ENCODE assay signal across 10 cellular contexts in the genomic region with DNA sequence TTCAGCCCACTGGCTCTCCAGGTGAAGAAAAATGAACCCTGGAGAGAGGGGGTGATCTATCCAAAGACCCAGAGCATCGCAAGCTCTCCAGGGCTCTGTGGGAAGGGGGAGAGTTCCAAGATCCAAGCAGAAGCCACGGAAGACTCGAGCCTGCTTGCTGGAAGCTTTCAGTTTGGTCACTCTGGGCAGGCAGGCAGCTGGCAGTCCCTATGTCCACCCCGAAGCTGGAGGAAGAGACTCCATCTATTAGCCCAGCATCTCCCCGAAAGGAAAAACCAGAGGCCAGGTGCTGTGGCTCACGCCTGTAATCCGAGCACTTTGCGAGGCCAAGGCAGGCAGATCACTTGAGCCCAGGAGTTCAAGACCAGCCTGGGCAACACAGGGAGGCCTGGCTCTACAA. TPM values are rescaled to one million over a fixed set of nuclear protein-coding genes. Genes with fewer than 3 reads are reported as not detected.
DNase-seq lines count a peak whose midpoint lies in the region; ATAC-seq and TF ChIP-seq lines count a peak whose summit lies in the region.
"Had no signal": no experiment of that assay in that cellular context is flagged by ENCODE, and none has a peak within 500 bp of the region (broad histone marks: within the 10 kb centered on the region; RNA-seq: fewer than 3 reads in every experiment).

No MANE protein-coding gene starts in this region.

- TF ChIP-seq CTCF in heart left ventricle (IDR thresholded peaks at IDR 0.05) (no peak), fibroblast of lung (conservative IDR thresholded peaks at IDR 0.05 in 1 of 2, IDR thresholded peaks at IDR 0.05 in 1 of 2; ENCODE audit: low read depth in 1 of 2, low read length in 2 of 2) (no peak), prostate gland (IDR thresholded peaks at IDR 0.05) (no peak)

- H3K36me3 ChIP-seq in heart left ventricle, result no peaks in the 10 kb centered on the region
- no peaks in the 10 kb centered on the region for H3K36me3 ChIP-seq in fibroblast of lung (ENCODE audit: control insufficient read depth, insufficient read depth, low read length)
- no peaks in the 10 kb centered on the region for H3K36me3 ChIP-seq in prostate gland
- H3K36me3 ChIP-seq in urinary bladder (ENCODE audit: insufficient read depth), result no peaks in the 10 kb centered on the region

- peak overlapping the region; percentile 43 for H3K9ac ChIP-seq in fibroblast of lung (ENCODE audit: insufficient read depth, low read length)

- TF ChIP-seq POLR2A in heart left ventricle (IDR thresholded peaks at IDR 0.05), result no peak
- no peak for TF ChIP-seq POLR2A in prostate gland (IDR thresholded peaks at IDR 0.05)
- no peak for TF ChIP-seq POLR2A in erythroblast (IDR thresholded peaks at IDR 0.05; ENCODE audit: low read length)

- peak overlapping the region in 1 of 12 donors; percentile 17 for H3K4me3 ChIP-seq in heart left ventricle
- no peak overlapping the region for H3K4me3 ChIP-seq in fibroblast of lung (replicated peaks in 1 of 4; ENCODE audit: control extremely low read depth in 1 of 4, insufficient read depth in 1 of 4, low read depth in 3 of 4, low read length in 4 of 4)
- H3K4me3 ChIP-seq in prostate gland, result no peak overlapping the region
- H3K4me3 ChIP-seq in urinary bladder (ENCODE audit: low read depth, low read length), result no peak overlapping the region

- peaks cover 0 to 45% (median 13%) of the 10 kb centered on the region in 12 donors for H3K4me1 ChIP-seq in heart left ventricle
- peaks cover 34% of the 10 kb centered on the region for H3K4me1 ChIP-seq in fibroblast of lung (ENCODE audit: control insufficient read depth, extremely low read depth, insufficient read depth, low read length)
- H3K4me1 ChIP-seq in prostate gland (replicated peaks), result no peaks in the 10 kb centered on the region
- no peaks in the 10 kb centered on the region for H3K4me1 ChIP-seq in urinary bladder (ENCODE audit: insufficient read depth)

- H2AFZ ChIP-seq in fibroblast of lung (ENCODE audit: low read length), result no peak overlapping the region

- H4K20me1 ChIP-seq in fibroblast of lung (ENCODE audit: control insufficient read depth, extremely low read depth, insufficient read depth, low read length), result no peaks in the 10 kb centered on the region

- no peaks in the 10 kb centered on the region for H3K79me2 ChIP-seq in fibroblast of lung (ENCODE audit: control insufficient read depth, insufficient read depth, low read length)

- H3K27me3 ChIP-seq in heart left ventricle (no peaks in the 10 kb centered on the region), fibroblast of lung (ENCODE audit: control insufficient read depth, insufficient read depth, low read length) (no peaks in the 10 kb centered on the region), prostate gland (replicated peaks; ENCODE audit: insufficient read depth) (no peaks in the 10 kb centered on the region)

- H3K4me2 ChIP-seq in fibroblast of lung (ENCODE audit: extremely low read depth, insufficient read depth, low read length), result peak overlapping the region; percentile 49

- DNase-seq in heart left ventricle, result no peak
- DNase-seq in left ventricle myocardium superior, result no peak
- DNase-seq in fibroblast of lung (ENCODE audit: low read depth in 2 of 2), result peak in 1 of 2 donors; percentile 19
- DNase-seq in prostate gland (ENCODE audit: low spot score), result no peak
- no peak for DNase-seq in NCI-H1092 (lab: John Stamatoyannopoulos, UW)
- DNase-seq in erythroblast (lab: John Stamatoyannopoulos, UW), result no peak
- DNase-seq in hypothalamus (lab: John Stamatoyannopoulos, UW), result no peak
- DNase-seq: central memory CD4-positive, alpha-beta T cell; stimulated activated naive CD4-positive, alpha-beta T cell had no signal

- H3K27ac ChIP-seq in heart left ventricle (peak overlapping the region in 11 of 12 donors; percentile 45 to 89 (median 73)), fibroblast of lung (ENCODE audit: insufficient read depth, low read length) (peak overlapping the region; percentile 92), prostate gland (peak overlapping the region; percentile 45 to 48), urinary bladder (ENCODE audit: low read depth) (peak overlapping the region; percentile 11)

- H3K9me3 ChIP-seq in heart left ventricle (no peaks in the 10 kb centered on the region), fibroblast of lung (ENCODE audit: control insufficient read depth, insufficient read depth, low read depth, low read length) (no peaks in the 10 kb centered on the region), prostate gland (no peaks in the 10 kb centered on the region)

- 76 to 86% (median 79%) methylated on average over 8 of the region's 8 CpGs for WGBS in heart left ventricle, 4 donors
- 62% methylated on average over 8 of the region's 8 CpGs for WGBS in prostate gland
- WGBS in urinary bladder, result 51% methylated on average over 8 of the region's 8 CpGs

- intact Hi-C loops in heart left ventricle (cut with DNase I), result loop anchor here in 3 of 10 donors (5.0 kb wide), 1 partner anchor 35 kb away; no protein-coding TSS in a partner anchor
- intact Hi-C loops in left ventricle myocardium superior (cut with micrococcal nuclease), result no loop called here
- intact Hi-C loops in prostate gland (cut with DNase I), result no loop called here

- ATAC-seq in heart left ventricle (no peak), left ventricle myocardium superior (no peak)

RNA-seq across cellular contexts. Expression of a gene that starts 10.7 kb away (rescaled TPM):
- total RNA-seq in heart left ventricle (1,000 to 10,000 TPM in 1 of 9 donors, 100 to 1,000 TPM in 8; 355 to 1,522 (median 471) TPM), left ventricle myocardium superior (439 TPM), fibroblast of lung (408 and 448 TPM in 2 replicates), prostate gland (1,000 to 10,000 TPM in 1 of 2 donors, 100 to 1,000 TPM in 1; 101 to 2,249 TPM), urinary bladder (5,536 TPM)
- polyA plus RNA-seq in heart left ventricle (100 to 1,000 TPM; 119 to 747 TPM), fibroblast of lung (3,177 and 6,513 TPM in 2 replicates), urinary bladder (1,774 TPM)
- polyA plus RNA-seq in fibroblast of lung (2012), result 2,724 and 6,217 TPM in 2 replicates
- polyA minus RNA-seq in fibroblast of lung (ENCODE audit: low replicate concordance), result 2,926 and 5,651 TPM in 2 replicates

Comparison
In these comparisons a context has a peak if more than half of its experiments do, and no peak if none do; other contexts are left out.
1. H3K27ac ChIP-seq: peak in every context shown above with its lines; median percentile 92 in fibroblast of lung; 73 in heart left ventricle; 46 in prostate gland; 11 in urinary bladder.